16 cellular contexts compared by ENCODE assay signal in the genomic region with DNA sequence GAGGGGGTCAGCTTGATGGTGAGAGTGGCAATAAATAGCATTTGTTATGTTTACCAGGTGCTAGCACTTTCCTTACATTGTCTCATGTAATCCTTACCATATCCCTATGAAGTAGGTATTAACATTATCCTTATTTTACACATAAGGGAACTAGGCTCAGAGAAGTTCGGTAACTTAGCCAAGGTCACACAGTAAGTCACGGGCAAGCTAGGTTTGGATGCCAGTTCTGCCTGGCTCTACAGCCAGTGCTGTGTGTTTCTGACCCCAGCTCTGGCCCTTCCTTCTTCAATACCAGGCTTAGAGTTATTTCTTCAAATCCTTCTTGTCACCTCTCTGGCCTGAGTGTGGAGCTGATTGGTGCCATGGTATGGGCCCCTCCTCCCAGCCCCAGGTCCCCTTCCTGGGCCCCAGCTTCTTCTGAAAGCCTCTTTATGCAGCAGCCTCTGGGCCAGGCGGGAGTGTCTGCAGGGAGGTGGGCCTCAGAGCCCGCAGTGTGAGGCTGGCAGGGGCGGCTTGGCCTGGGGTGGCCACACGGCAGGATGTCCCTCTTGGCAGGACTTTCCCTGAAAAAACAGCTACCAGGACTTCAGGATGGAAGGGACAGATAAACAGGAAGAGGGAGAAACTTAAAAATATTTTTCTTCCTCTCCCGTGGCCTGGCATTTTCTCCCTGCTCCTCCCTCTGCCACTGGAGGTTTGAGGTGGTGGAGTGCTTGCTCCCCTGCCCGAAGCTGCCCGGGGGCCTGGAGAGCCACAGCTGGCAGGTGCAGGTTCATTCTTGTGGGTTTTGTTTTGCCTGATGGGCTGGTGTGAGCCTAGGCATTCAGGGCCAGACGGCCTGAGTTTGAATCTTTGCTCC. TPM values are rescaled to one million over a fixed set of nuclear protein-coding genes. Genes with fewer than 3 reads are reported as not detected.
DNase-seq lines count a peak whose midpoint lies in the region; ATAC-seq and TF ChIP-seq lines count a peak whose summit lies in the region.
"Had no signal": no experiment of that assay in that cellular context is flagged by ENCODE, and none has a peak within 500 bp of the region (broad histone marks: within the 10 kb centered on the region; RNA-seq: fewer than 3 reads in every experiment).

No MANE protein-coding gene starts in this region.

- H3K9me3 ChIP-seq in KOPT-K1 (ENCODE audit: insufficient read depth, low read length, poor library complexity, severe bottlenecking), result no peaks in the 10 kb centered on the region
- H3K9me3 ChIP-seq: colonic mucosa had no signal

- peak overlapping the region; percentile 29 for H3K27ac ChIP-seq in KOPT-K1 (ENCODE audit: low read depth, low read length, poor library complexity, severe bottlenecking)
- peak overlapping the region; percentile 56 for H3K27ac ChIP-seq in layer of hippocampus (ENCODE audit: low read depth, low read length)
- H3K27ac ChIP-seq: colonic mucosa, foreskin keratinocyte had no signal

- H3K27me3 Mint-ChIP-seq in chondrocyte (ENCODE audit: low read depth), result no peaks in the 10 kb centered on the region
- H3K27me3 Mint-ChIP-seq in stimulated activated memory B cell treated with anti-CD40 and anti-IgM and Interleukin-4, amounts not matched to agents 10 μg/mL and 1 μg/mL and 100 μg/mL, for 72 hours, result no peaks in the 10 kb centered on the region
- H3K27me3 Mint-ChIP-seq: CD4-positive, alpha-beta T cell had no signal

- H3K4me1 Mint-ChIP-seq in chondrocyte (ENCODE audit: low read depth), result peaks cover 25% of the 10 kb centered on the region
- H3K4me1 Mint-ChIP-seq in stimulated activated memory B cell treated with anti-CD40 and anti-IgM and Interleukin-4, amounts not matched to agents 10 μg/mL and 1 μg/mL and 100 μg/mL, for 72 hours, result peaks cover 40% of the 10 kb centered on the region

- no peak for TF ChIP-seq CTCF in chondrocyte (IDR thresholded peaks at IDR 0.05)

- H3K9me3 Mint-ChIP-seq in chondrocyte (ENCODE audit: low read depth), result no peaks in the 10 kb centered on the region
- H3K9me3 Mint-ChIP-seq in stimulated activated memory B cell treated with anti-CD40 and anti-IgM and Interleukin-4, amounts not matched to agents 10 μg/mL and 1 μg/mL and 100 μg/mL, for 72 hours, result no peaks in the 10 kb centered on the region
- H3K9me3 Mint-ChIP-seq: activated CD4-positive, alpha-beta memory T cell treated with anti-CD3 and anti-CD28 coated beads for 36 hours; CD4-positive, alpha-beta T cell had no signal

- H3K36me3 ChIP-seq in KOPT-K1 (ENCODE audit: insufficient read depth, low read length), result no peaks in the 10 kb centered on the region
- H3K36me3 ChIP-seq: colonic mucosa had no signal

- DNase-seq in chondrocyte (ENCODE audit: low spot score) (no peak), DMS79 (lab: John Stamatoyannopoulos, UW) (no peak), AG08395 (ENCODE audit: low spot score) (no peak), G401 (ENCODE audit: low spot score) (no peak)
- DNase-seq in activated CD4-positive, alpha-beta T cell treated with anti-CD3 and anti-CD28 coated beads, Interleukin-2, amount 50 U/mL, for 1 hour, result no peak
- DNase-seq: activated CD4-positive, alpha-beta memory T cell treated with anti-CD3 and anti-CD28 coated beads for 36 hours; activated naive CD4-positive, alpha-beta T cell; CD4-positive, alpha-beta T cell; colonic mucosa; foreskin keratinocyte; left colon; NCI-H446; stimulated activated CD4-positive, alpha-beta T cell treated with anti-CD3 and anti-CD28 coated beads, Interleukin-4, amount 100 ng/mL, for 1 hour had no signal

- no peak overlapping the region for H3K4me3 Mint-ChIP-seq in chondrocyte (ENCODE audit: unreplicated experiment)
- H3K4me3 Mint-ChIP-seq in stimulated activated memory B cell treated with anti-CD40 and anti-IgM and Interleukin-4, amounts not matched to agents 10 μg/mL and 1 μg/mL and 100 μg/mL, for 72 hours, result no peak overlapping the region
- H3K4me3 Mint-ChIP-seq: activated CD4-positive, alpha-beta memory T cell treated with anti-CD3 and anti-CD28 coated beads for 36 hours; CD4-positive, alpha-beta T cell had no signal

- in situ Hi-C loops in G401 (cut with HindIII; ENCODE audit: low sequenced_read_pairs), result no loop called here

- H3K27me3 ChIP-seq in layer of hippocampus (ENCODE audit: control insufficient read depth, insufficient read depth, low read length), result no peaks in the 10 kb centered on the region
- H3K27me3 ChIP-seq: colonic mucosa had no signal

- no peak for ATAC-seq in stimulated activated memory B cell treated with anti-CD40 and anti-IgM and Interleukin-4, amounts not matched to agents 10 μg/mL and 1 μg/mL and 100 μg/mL, for 72 hours
- ATAC-seq: foreskin keratinocyte, left colon had no signal

- no peaks in the 10 kb centered on the region for H3K36me3 Mint-ChIP-seq in chondrocyte (ENCODE audit: low read depth)
- no peaks in the 10 kb centered on the region for H3K36me3 Mint-ChIP-seq in stimulated activated memory B cell treated with anti-CD40 and anti-IgM and Interleukin-4, amounts not matched to agents 10 μg/mL and 1 μg/mL and 100 μg/mL, for 72 hours
- H3K36me3 Mint-ChIP-seq: activated CD4-positive, alpha-beta memory T cell treated with anti-CD3 and anti-CD28 coated beads for 36 hours had no signal

- H3K27ac Mint-ChIP-seq in chondrocyte (ENCODE audit: unreplicated experiment), result peak overlapping the region; percentile 32
- peak overlapping the region; percentile 35 for H3K27ac Mint-ChIP-seq in stimulated activated memory B cell treated with anti-CD40 and anti-IgM and Interleukin-4, amounts not matched to agents 10 μg/mL and 1 μg/mL and 100 μg/mL, for 72 hours
- H3K27ac Mint-ChIP-seq: activated CD4-positive, alpha-beta memory T cell treated with anti-CD3 and anti-CD28 coated beads for 36 hours; CD4-positive, alpha-beta T cell had no signal

RNA-seq across cellular contexts. Expression of gene PALD1, which starts 20.6 kb away (rescaled TPM):
- total RNA-seq in chondrocyte, result 2.4 to 4.1 TPM (median 4.0 TPM) in 3 replicates
- total RNA-seq in G401 (2014; rRNA removed; shearing (Covaris generic)), result 31.8 and 34.8 TPM in 2 replicates

RNA-seq across cellular contexts. Expression of gene NODAL, which starts 57.7 kb away (rescaled TPM):
- 0.49 TPM in 1 of 3 replicates, not detected in the others for total RNA-seq in chondrocyte
- total RNA-seq in G401 (2014; rRNA removed; shearing (Covaris generic)), result 2.8 TPM in 1 of 2 replicates, not detected in the other
- total RNA-seq: activated CD4-positive, alpha-beta memory T cell treated with anti-CD3 and anti-CD28 coated beads for 36 hours; CD4-positive, alpha-beta T cell; left colon had no signal
